8 cellular contexts compared by ENCODE assay signal in genomic region chr7:65981965-65982792, GRCh38. TPM values are rescaled to one million over a fixed set of nuclear protein-coding genes. Genes with fewer than 3 reads are reported as not detected.
DNase-seq lines count a peak whose midpoint lies in the region; ATAC-seq lines count a peak whose summit lies in the region.

Gene GUSB, minus strand, starts transcription at chr7:65982213. Its CDS starts 30 bp downstream, at chr7:65982183.

- DNase-seq in COLO668 (lab: John Stamatoyannopoulos, UW; ENCODE audit: unreplicated experiment): peak; percentile 95
- peak; percentile 85 for DNase-seq in HT1080 (ENCODE audit: low read depth)
- DNase-seq in NOMO-1 (lab: John Stamatoyannopoulos, UW; ENCODE audit: unreplicated experiment in 2 of 2): peak; percentile 82 to 93
- peak; percentile 81 for DNase-seq in effector CD8-positive, alpha-beta T cell (lab: John Stamatoyannopoulos, UW)
- DNase-seq in lung microvascular endothelial cell (ENCODE audit: low read depth in 2 of 2): peak; percentile 89 to 95
- DNase-seq in stimulated activated CD4-positive, alpha-beta T cell treated with anti-CD3 and anti-CD28 coated beads, TNF-alpha, amount 100 ng/mL, for 4 hours (ENCODE audit: low read depth in 3 of 3): peak; percentile 79 to 87 (median 83)

- POLR2A ChIA-PET in activated CD8-positive, alpha-beta memory T cell treated with anti-CD3 and anti-CD28 coated beads for 36 hours (lab: Charles Lee): no interaction called here

- CTCF ChIA-PET in activated CD8-positive, alpha-beta memory T cell treated with anti-CD3 and anti-CD28 coated beads for 36 hours (lab: Charles Lee): interaction anchor here (1.3 kb wide), 1 partner anchor 758 kb away, joined by 3 read pairs; the partner anchor contains the start of gene RABGEF1

- ATAC-seq in GM21360 (IDR thresholded peaks at IDR 0.05; ENCODE audit: unreplicated experiment): peak; percentile 83

RNA-seq across cellular contexts. Expression of gene GUSB, which starts in this region (rescaled TPM):
- 19.2 and 30.1 TPM in 2 replicates for total RNA-seq in HT1080 (2014; rRNA removed; shearing (Covaris generic))
- polyA plus RNA-seq in HT1080 (2015; cell fraction: cytosol; rRNA removed): 35.3 and 41.8 TPM in 2 replicates
- polyA plus RNA-seq in HT1080 (2015; cell fraction: nucleus; rRNA removed): 111 and 115 TPM in 2 replicates
- total RNA-seq in activated CD8-positive, alpha-beta memory T cell treated with anti-CD3 and anti-CD28 coated beads for 36 hours: 10 to 100 TPM; 55.5 to 55.7 TPM
- 27.9 and 67.5 TPM in 2 replicates for total RNA-seq in lung microvascular endothelial cell

Comparison
In these comparisons a context has a peak if more than half of its experiments do, and no peak if none do; other contexts are left out.
1. Peak in every context shown above with its lines: DNase-seq and ATAC-seq.